In the genomic region with DNA sequence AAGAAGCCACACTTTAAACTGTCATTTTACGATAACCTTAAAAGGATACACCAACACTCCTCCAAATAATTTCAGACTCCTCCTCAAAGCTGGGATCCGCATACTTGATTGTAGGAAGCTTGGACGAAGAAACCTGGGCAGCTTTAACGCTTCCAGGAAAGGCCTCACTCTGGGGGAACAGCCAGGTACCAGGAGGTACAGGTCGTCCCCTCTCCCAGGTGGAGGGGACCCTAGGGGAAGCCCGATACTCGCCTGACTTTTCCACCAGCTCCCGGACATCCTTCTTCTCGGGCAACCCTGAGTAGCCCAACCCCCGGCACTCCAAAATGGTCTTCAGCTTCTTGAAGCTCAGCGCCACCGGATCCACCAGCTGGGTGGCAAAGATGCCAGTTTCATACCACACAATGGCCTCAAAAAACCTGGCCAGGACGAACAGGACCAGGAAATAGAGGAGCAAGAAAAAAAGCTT, we compare ENCODE assay signal across 8 cellular contexts. TPM values are rescaled to one million over a fixed set of nuclear protein-coding genes. Genes with fewer than 3 reads are reported as not detected.
DNase-seq lines count a peak whose midpoint lies in the region; ATAC-seq and TF ChIP-seq lines count a peak whose summit lies in the region.

No MANE protein-coding gene starts in this region.

- ATAC-seq in omental fat pad (ENCODE audit: low FRiP score): peak; percentile 1
- ATAC-seq in HG03175 (IDR thresholded peaks at IDR 0.05; ENCODE audit: unreplicated experiment): no peak

- H3K36me3 Mint-ChIP-seq in activated T-helper 1 cell treated with anti-CD3 and anti-CD28 coated beads, Interleukin-12 subunit alpha, Interleukin-12 subunit beta, Interleukin-2, Interleukin-4 antibody, amounts not matched to agents 30 ng/mL and 10 ng/mL and 1 ng/mL, durations not matched to agents 14 hours and 24 hours and 36 hours (ENCODE audit: low read depth): peaks cover 19% of the 10 kb centered on the region

- peak overlapping the region; percentile 91 for H3K9ac ChIP-seq in Loucy (ENCODE audit: low read depth, low read length, poor library complexity, severe bottlenecking)

- no peaks in the 10 kb centered on the region for H3K9me2 ChIP-seq in Loucy (replicated peaks; ENCODE audit: low read depth, low read length)

- H3K27ac Mint-ChIP-seq in activated T-helper 1 cell treated with anti-CD3 and anti-CD28 coated beads, Interleukin-12 subunit alpha, Interleukin-12 subunit beta, Interleukin-2, Interleukin-4 antibody, amounts not matched to agents 30 ng/mL and 10 ng/mL and 1 ng/mL, durations not matched to agents 14 hours and 24 hours and 36 hours: peak overlapping the region; percentile 95

- H3K79me2 ChIP-seq in Loucy (ENCODE audit: insufficient read depth, low read length): peaks cover 53% of the 10 kb centered on the region

- no peaks in the 10 kb centered on the region for H3K36me3 ChIP-seq in Loucy (ENCODE audit: insufficient read depth, low read length)

- H2AFZ ChIP-seq in Loucy (ENCODE audit: low read length): peak overlapping the region; percentile 84

- H3K9me3 Mint-ChIP-seq in activated T-helper 1 cell treated with anti-CD3 and anti-CD28 coated beads, Interleukin-12 subunit alpha, Interleukin-12 subunit beta, Interleukin-2, Interleukin-4 antibody, amounts not matched to agents 30 ng/mL and 10 ng/mL and 1 ng/mL, durations not matched to agents 14 hours and 24 hours and 36 hours: no peaks in the 10 kb centered on the region

- peaks cover 47% of the 10 kb centered on the region for H3K4me1 ChIP-seq in Loucy (ENCODE audit: insufficient read depth, low read length, poor library complexity, severe bottlenecking)

- H3K4me2 ChIP-seq in Loucy (ENCODE audit: low read depth, low read length, poor library complexity, severe bottlenecking): peak overlapping the region; percentile 95

- H4K20me1 ChIP-seq in Loucy (ENCODE audit: insufficient read depth, low read length, poor library complexity, severe bottlenecking): peaks cover 51% of the 10 kb centered on the region

- peak overlapping the region; percentile 93 for H3K4me3 Mint-ChIP-seq in activated T-helper 1 cell treated with anti-CD3 and anti-CD28 coated beads, Interleukin-12 subunit alpha, Interleukin-12 subunit beta, Interleukin-2, Interleukin-4 antibody, amounts not matched to agents 30 ng/mL and 10 ng/mL and 1 ng/mL, durations not matched to agents 14 hours and 24 hours and 36 hours

- H3K27me3 Mint-ChIP-seq in activated T-helper 1 cell treated with anti-CD3 and anti-CD28 coated beads, Interleukin-12 subunit alpha, Interleukin-12 subunit beta, Interleukin-2, Interleukin-4 antibody, amounts not matched to agents 30 ng/mL and 10 ng/mL and 1 ng/mL, durations not matched to agents 14 hours and 24 hours and 36 hours (ENCODE audit: insufficient read depth): peaks cover 16% of the 10 kb centered on the region

- DNase-seq in EL: peak; percentile 20
- DNase-seq in activated T-helper 1 cell treated with anti-CD3 and anti-CD28 coated beads, Interleukin-12 subunit alpha, Interleukin-12 subunit beta, Interleukin-2, Interleukin-4 antibody, amounts not matched to agents 30 ng/mL and 10 ng/mL and 1 ng/mL, durations not matched to agents 14 hours and 24 hours and 36 hours (ENCODE audit: low spot score): peak; percentile 14
- DNase-seq in foreskin fibroblast: peak; percentile 12 to 58
- DNase-seq in omental fat pad (ENCODE audit: low spot score): no peak
- no peak for DNase-seq in NCI-H2196 treated with DMSO at 0.1 percent for 48 hours (lab: John Stamatoyannopoulos, UW; ENCODE audit: unreplicated experiment)
- no peak for DNase-seq in ecto neural progenitor cell (ENCODE audit: low spot score)

- no peaks in the 10 kb centered on the region for H3K27me3 ChIP-seq in Loucy (ENCODE audit: insufficient read depth, low read length, poor library complexity, severe bottlenecking)

- no peaks in the 10 kb centered on the region for H3F3A ChIP-seq in Loucy (ENCODE audit: low read depth)

- intact Hi-C loops in activated T-helper 1 cell treated with anti-CD3 and anti-CD28 coated beads, Interleukin-12 subunit alpha, Interleukin-12 subunit beta, Interleukin-2, Interleukin-4 antibody, amounts not matched to agents 30 ng/mL and 10 ng/mL and 1 ng/mL, durations not matched to agents 14 hours and 24 hours and 36 hours (cut with micrococcal nuclease): loop anchor here (2.0 to 5.0 kb wide), 5 partner anchors 38 to 428 kb away; a partner anchor contains a TSS

- TF ChIP-seq CTCF in Loucy (conservative IDR thresholded peaks at IDR 0.05; ENCODE audit: low read length) (no peak), foreskin fibroblast (IDR thresholded peaks at IDR 0.05; ENCODE audit: low read depth, low read length) (no peak), omental fat pad (IDR thresholded peaks at IDR 0.05) (no peak)

- peak overlapping the region; percentile 97 for H3K4me3 ChIP-seq in Loucy (ENCODE audit: low read length, poor library complexity, severe bottlenecking)
- H3K4me3 ChIP-seq in foreskin fibroblast (ENCODE audit: low read depth in 1 of 2, low read length in 2 of 2): peak overlapping the region; percentile 84 to 88

- H3K9me3 ChIP-seq in Loucy (ENCODE audit: insufficient read depth, low read depth, low read length): no peaks in the 10 kb centered on the region

- H3K4me1 Mint-ChIP-seq in activated T-helper 1 cell treated with anti-CD3 and anti-CD28 coated beads, Interleukin-12 subunit alpha, Interleukin-12 subunit beta, Interleukin-2, Interleukin-4 antibody, amounts not matched to agents 30 ng/mL and 10 ng/mL and 1 ng/mL, durations not matched to agents 14 hours and 24 hours and 36 hours (ENCODE audit: low read depth): peaks cover 49% of the 10 kb centered on the region

RNA-seq across cellular contexts. Expression of a gene that starts 1.2 kb away (rescaled TPM):
- total RNA-seq in activated T-helper 1 cell treated with anti-CD3 and anti-CD28 coated beads, Interleukin-12 subunit alpha, Interleukin-12 subunit beta, Interleukin-2, Interleukin-4 antibody, amounts not matched to agents 30 ng/mL and 10 ng/mL and 1 ng/mL, durations not matched to agents 14 hours and 24 hours and 36 hours: 13.6 and 14.3 TPM in 2 replicates
- total RNA-seq in omental fat pad: 10 to 100 TPM; 22.7 to 41.0 (median 28.2) TPM

RNA-seq across cellular contexts. Expression of a gene that starts 59.2 kb away (rescaled TPM):
- 27.7 and 27.9 TPM in 2 replicates for total RNA-seq in activated T-helper 1 cell treated with anti-CD3 and anti-CD28 coated beads, Interleukin-12 subunit alpha, Interleukin-12 subunit beta, Interleukin-2, Interleukin-4 antibody, amounts not matched to agents 30 ng/mL and 10 ng/mL and 1 ng/mL, durations not matched to agents 14 hours and 24 hours and 36 hours
- 100 to 1,000 TPM in 2 of 4 donors, 10 to 100 TPM in 2; 80.2 to 146 (median 111) TPM for total RNA-seq in omental fat pad

Comparison
In these comparisons a context has a peak if more than half of its experiments do, and no peak if none do; other contexts are left out.
1. DNase-seq: peak in EL (single experiment), activated T-helper 1 cell treated with anti-CD3 and anti-CD28 coated beads, Interleukin-12 subunit alpha, Interleukin-12 subunit beta, Interleukin-2, Interleukin-4 antibody, amounts not matched to agents 30 ng/mL and 10 ng/mL and 1 ng/mL, durations not matched to agents 14 hours and 24 hours and 36 hours (single experiment) and foreskin fibroblast (2 of 2); none in omental fat pad (single experiment), NCI-H2196 treated with DMSO at 0.1 percent for 48 hours (single experiment) and ecto neural progenitor cell (single experiment).